ENCODE assay signal across 21 cellular contexts in the genomic region with DNA sequence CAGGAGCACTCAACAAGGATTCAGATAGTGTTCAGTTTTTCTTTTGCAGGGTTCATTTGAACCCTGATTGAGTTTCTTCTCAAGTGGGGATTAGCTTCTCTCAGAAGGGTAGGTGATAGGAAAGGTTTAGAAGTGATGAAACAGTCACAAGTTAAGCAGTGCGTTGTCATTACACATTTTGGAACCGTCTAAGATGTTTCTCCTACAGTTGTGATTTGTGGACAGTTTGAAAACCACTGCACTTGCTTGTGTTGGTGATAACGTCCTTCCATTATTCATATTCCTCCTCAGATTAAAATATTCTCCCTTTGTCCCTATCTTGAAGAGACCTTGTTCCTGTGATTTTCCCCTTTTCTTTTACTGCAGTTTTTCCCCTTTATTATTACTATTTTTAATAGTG. TPM values are rescaled to one million over a fixed set of nuclear protein-coding genes. Genes with fewer than 3 reads are reported as not detected.
DNase-seq lines count a peak whose midpoint lies in the region; ATAC-seq, FAIRE-seq and TF ChIP-seq lines count a peak whose summit lies in the region.
"Had no signal": no experiment of that assay in that cellular context is flagged by ENCODE, and none has a peak within 500 bp of the region (broad histone marks: within the 10 kb centered on the region; RNA-seq: fewer than 3 reads in every experiment).

No MANE protein-coding gene starts in this region.

- no peaks in the 10 kb centered on the region for H3K9me2 ChIP-seq in Karpas-422 (replicated peaks; ENCODE audit: insufficient read depth, low read length)

- H3K9me3 ChIP-seq in Karpas-422 (ENCODE audit: low read length), result no peaks in the 10 kb centered on the region
- no peaks in the 10 kb centered on the region for H3K9me3 ChIP-seq in K562 (replicated peaks; ENCODE audit: control insufficient read depth, insufficient read depth, low read depth, low read length)
- H3K9me3 ChIP-seq in osteoblast (ENCODE audit: low read depth, low read length), result no peaks in the 10 kb centered on the region
- H3K9me3 ChIP-seq: Caco-2 had no signal

- WGBS in K562 (ENCODE audit: insufficient coverage, low coverage, missing lambda C conversion rate), result 21% methylated on average over 3 of the region's 3 CpGs
- WGBS in mesendoderm (ENCODE audit: extremely low coverage, insufficient coverage, low lambda C conversion rate), result no CpG with 5 or more reads among the region's 3 CpGs

- H4K20me1 ChIP-seq in Karpas-422 (ENCODE audit: insufficient read depth, low read depth, low read length) (no peaks in the 10 kb centered on the region), K562 (replicated peaks; ENCODE audit: control insufficient read depth, insufficient read depth, low read length) (no peaks in the 10 kb centered on the region), osteoblast (ENCODE audit: insufficient read depth, low read length) (peaks cover 5% of the 10 kb centered on the region)

- POLR2A ChIA-PET in K562 (lab: Yijun Ruan, JAX), result interaction anchor here (0.7 to 4.7 kb wide), 3 partner anchors 8 to 284 kb away, joined by 3 to 71 read pairs (median 3); no protein-coding TSS in a partner anchor

- H3K4me1 Mint-ChIP-seq in activated T-cell treated with anti-CD3 and anti-CD28 coated beads, Interleukin-2, amount 50 U/mL, for 24 hours (ENCODE audit: low read depth), result peaks cover 66% of the 10 kb centered on the region

- TF ChIP-seq RAD21 in K562 (CRISPR knock-in tag; conservative IDR thresholded peaks at IDR 0.05 in 1 of 2, IDR thresholded peaks at IDR 0.05 in 1 of 2), result no peak

- H2AK5ac ChIP-seq in mesendoderm (ENCODE audit: low read length), result no peak overlapping the region

- H3K27me3 Mint-ChIP-seq in activated T-cell treated with anti-CD3 and anti-CD28 coated beads, Interleukin-2, amount 50 U/mL, for 24 hours, result no peaks in the 10 kb centered on the region
- H3K27me3 Mint-ChIP-seq: central memory CD8-positive, alpha-beta T cell; naive B cell had no signal

- H2BK5ac ChIP-seq in mesendoderm (ENCODE audit: low read length), result no peak overlapping the region

- no TSS peak for BruUV-seq in K562 (replicated peaks; lab: Mats Ljungman, UMichigan)

- H3K27me3 ChIP-seq in Karpas-422 (ENCODE audit: low read length) (no peaks in the 10 kb centered on the region), K562 (ENCODE audit: control insufficient read depth in 2 of 2, insufficient read depth in 2 of 2, low read length in 2 of 2) (no peaks in the 10 kb centered on the region), osteoblast (ENCODE audit: insufficient read depth, low read length) (no peaks in the 10 kb centered on the region), mesendoderm (ENCODE audit: insufficient read depth, low read length, poor library complexity) (no peaks in the 10 kb centered on the region)

- H3K79me2 ChIP-seq in Karpas-422 (ENCODE audit: low read length), result peaks cover 82% of the 10 kb centered on the region
- H3K79me2 ChIP-seq in K562 (ENCODE audit: control insufficient read depth, insufficient read depth, low read length), result peaks cover 76% of the 10 kb centered on the region
- peaks cover 60% of the 10 kb centered on the region for H3K79me2 ChIP-seq in osteoblast (ENCODE audit: insufficient read depth, low read length)
- H3K79me2 ChIP-seq in mesendoderm (ENCODE audit: control insufficient read depth, insufficient read depth, low read length), result peaks cover 22% of the 10 kb centered on the region

- TF ChIP-seq CTCF in K562 (IDR thresholded peaks at IDR 0.05 in 2 of 3, conservative IDR thresholded peaks at IDR 0.05 in 1 of 3; ENCODE audit: insufficient read depth in 2 of 3, low read depth in 1 of 3, low read length in 3 of 3) (no peak), osteoblast (IDR thresholded peaks at IDR 0.05; ENCODE audit: extremely low read depth, low read depth, low read length) (no peak)

- peak overlapping the region; percentile 33 for H3K27ac Mint-ChIP-seq in activated T-cell treated with anti-CD3 and anti-CD28 coated beads, Interleukin-2, amount 50 U/mL, for 24 hours

- H3K4me3 Mint-ChIP-seq in activated T-cell treated with anti-CD3 and anti-CD28 coated beads, Interleukin-2, amount 50 U/mL, for 24 hours, result peak overlapping the region; percentile 48
- H3K4me3 Mint-ChIP-seq: central memory CD8-positive, alpha-beta T cell had no signal

- ATAC-seq in K562 (no peak), GM18498 (IDR thresholded peaks at IDR 0.05; ENCODE audit: unreplicated experiment) (no peak)

- H3K79me1 ChIP-seq in mesendoderm (ENCODE audit: low read length), result peaks cover 6% of the 10 kb centered on the region

- intact Hi-C loops in K562 (cut with micrococcal nuclease), result loop anchor here (10.0 kb wide), 1 partner anchor 1020 kb away; a partner anchor contains a TSS

- H3K9me3 Mint-ChIP-seq in activated T-cell treated with anti-CD3 and anti-CD28 coated beads, Interleukin-2, amount 50 U/mL, for 24 hours, result peaks cover 3% of the 10 kb centered on the region
- H3K9me3 Mint-ChIP-seq: central memory CD8-positive, alpha-beta T cell had no signal

- H3K27ac ChIP-seq in Karpas-422 (ENCODE audit: low read length), result no peak overlapping the region
- no peak overlapping the region for H3K27ac ChIP-seq in K562 (ENCODE audit: extremely low read depth, low read depth, low read length)
- peak overlapping the region; percentile 100 for H3K27ac ChIP-seq in osteoblast (ENCODE audit: low read depth, low read length)
- no peak overlapping the region for H3K27ac ChIP-seq in mesendoderm (ENCODE audit: low read depth, low read length)

- H2AFZ ChIP-seq in Karpas-422 (ENCODE audit: low read length) (no peak overlapping the region), K562 (ENCODE audit: low read depth, low read length) (no peak overlapping the region), osteoblast (ENCODE audit: low read length) (no peak overlapping the region)

- no peak for TF ChIP-seq EP300 in K562 (IDR thresholded peaks at IDR 0.05; ENCODE audit: low read length)

- H3K36me3 Mint-ChIP-seq in activated T-cell treated with anti-CD3 and anti-CD28 coated beads, Interleukin-2, amount 50 U/mL, for 24 hours (ENCODE audit: low read depth), result peaks cover 44% of the 10 kb centered on the region

- H3K4me3 ChIP-seq in Karpas-422 (ENCODE audit: low read length) (no peak overlapping the region), K562 (no peak overlapping the region), osteoblast (ENCODE audit: insufficient read depth, low read length) (no peak overlapping the region), mesendoderm (ENCODE audit: low read length) (no peak overlapping the region)

- CTCF ChIA-PET in K562 (lab: Yijun Ruan, JAX; ENCODE audit: low intra/inter-chr PET ratio), result no interaction called here

- H3K4me1 ChIP-seq in Karpas-422 (ENCODE audit: low read length) (peaks cover 41% of the 10 kb centered on the region), K562 (replicated peaks in 1 of 2; ENCODE audit: control insufficient read depth in 2 of 2, insufficient read depth in 2 of 2, low read length in 2 of 2) (peaks cover 19 to 20% of the 10 kb centered on the region in 2 experiments), osteoblast (ENCODE audit: insufficient read depth, low read length) (peaks cover 50% of the 10 kb centered on the region), mesendoderm (ENCODE audit: control insufficient read depth, low read depth, low read length) (peaks cover 2% of the 10 kb centered on the region)

- DNase-seq in activated T-cell treated with anti-CD3 and anti-CD28 coated beads, Interleukin-2, amount 50 U/mL, for 24 hours, result no peak
- no peak for DNase-seq in activated T-cell treated with anti-CD3 and anti-CD28 coated beads, Interleukin-2, amount 50 U/mL, for 1 hour
- no peak for DNase-seq in Karpas-422
- DNase-seq in K562 (ENCODE audit: extremely low read depth in 1 of 4, low spot score in 3 of 4), result peak in 1 of 4 experiments; percentile 28
- DNase-seq in osteoblast (ENCODE audit: insufficient read length, low spot score, missing footprints), result no peak
- no peak for DNase-seq in mesendoderm
- no peak for DNase-seq in cerebellar nuclear complex (lab: John Stamatoyannopoulos, UW)
- DNase-seq: 8988T; activated effector memory CD4-positive, alpha-beta T cell treated with anti-CD3 and anti-CD28 coated beads, Interleukin-2, amount 50 U/mL, for 16 hours; amygdala; Caco-2; HCEC 1CT; naive B cell; NCI-H510A; NK-92 treated with Interleukin-12 subunit alpha and Interleukin-12 subunit beta, amount 100 ng/mL, for 24 hours; small intestine had no signal

- no peak overlapping the region for H3K23ac ChIP-seq in mesendoderm (ENCODE audit: low read length)

- H4K5ac ChIP-seq in mesendoderm (ENCODE audit: low read length), result no peak overlapping the region

- no peak for TF ChIP-seq POLR2A in K562 (conservative IDR thresholded peaks at IDR 0.05)

- H2BK15ac ChIP-seq in mesendoderm (replicated peaks; ENCODE audit: low read depth), result no peak overlapping the region

- FAIRE-seq in K562 (lab: Jason Lieb, UNC), result no peak
- FAIRE-seq: frontal cortex, HTR-8/SVneo, small intestine, TTC549 had no signal

- H3K18ac ChIP-seq in mesendoderm (ENCODE audit: low read length), result no peak overlapping the region

- H3K9ac ChIP-seq in Karpas-422 (ENCODE audit: low read length) (no peak overlapping the region), K562 (ENCODE audit: insufficient read depth in 1 of 2, low read depth in 2 of 2, low read length in 2 of 2) (no peak overlapping the region), mesendoderm (ENCODE audit: low read length) (no peak overlapping the region)

- H3K4me2 ChIP-seq in Karpas-422 (ENCODE audit: low read depth, low read length, poor library complexity, severe bottlenecking) (peak overlapping the region; percentile 90), K562 (ENCODE audit: insufficient read depth, low read length) (no peak overlapping the region), osteoblast (ENCODE audit: insufficient read depth, low read length) (peak overlapping the region; percentile 95), mesendoderm (ENCODE audit: low read length) (no peak overlapping the region)

- H2BK120ac ChIP-seq in mesendoderm (ENCODE audit: low read depth, low read length), result no peak overlapping the region

- no peak overlapping the region for H3K56ac ChIP-seq in mesendoderm (ENCODE audit: low read length)

- H3K4ac ChIP-seq in mesendoderm (ENCODE audit: low read depth, low read length), result no peak overlapping the region

- in situ Hi-C loops in K562 (cut with MboI), result no loop called here

- peaks cover 5% of the 10 kb centered on the region for H3K9me1 ChIP-seq in K562 (ENCODE audit: control insufficient read depth, insufficient read depth, low read length)

- peaks cover 12% of the 10 kb centered on the region; the same call in 1 of the 2 replicates for H3K36me3 ChIP-seq in Karpas-422 (ENCODE audit: insufficient read depth, low read length)
- H3K36me3 ChIP-seq in K562 (ENCODE audit: control insufficient read depth, insufficient read depth, low read length), result peaks cover 13% of the 10 kb centered on the region
- no peaks in the 10 kb centered on the region for H3K36me3 ChIP-seq in osteoblast (ENCODE audit: insufficient read depth, low read length)
- no peaks in the 10 kb centered on the region for H3K36me3 ChIP-seq in mesendoderm (ENCODE audit: control insufficient read depth, insufficient read depth, low read length)

- no peak overlapping the region for H4K8ac ChIP-seq in mesendoderm (ENCODE audit: low read depth, low read length)

RNA-seq across cellular contexts. Expression of a gene that starts 2.8 kb away (rescaled TPM):
- 12.5 and 30.4 TPM in 2 replicates for total RNA-seq in Karpas-422 (2014; rRNA removed; shearing (Covaris generic); ENCODE audit: low replicate concordance)
- total RNA-seq in K562 (2011; cell fraction: chromatin; rRNA removed; ENCODE audit: low replicate concordance), result 23.9 and 54.4 TPM in 2 replicates
- total RNA-seq in K562 (2011; cell fraction: nucleolus; rRNA removed), result 18.5 and 19.9 TPM in 2 replicates
- total RNA-seq in K562 (2011; cell fraction: nucleoplasm; rRNA removed), result 44.6 and 66.5 TPM in 2 replicates
- 10.6 and 18.5 TPM in 2 replicates for total RNA-seq in K562 (2014; rRNA removed)
- 47.8 and 54.0 TPM in 2 replicates for total RNA-seq in K562 (2014; rRNA removed; fragmentation: Illumina TruSeq; extraction: Trizol)
- total RNA-seq in K562 (2015; rRNA removed; fragmentation: Illumina TruSeq; extraction: Trizol), result 35.1 and 36.5 TPM in 2 replicates
- 56.8 and 59.8 TPM in 2 replicates for total RNA-seq in K562 (2021)
- 58.4 and 66.1 TPM in 2 replicates for polyA plus RNA-seq in K562 (2011; rRNA removed)
- 16.5 and 48.0 TPM in 2 replicates for polyA plus RNA-seq in K562 (2011; cell fraction: cytosol; rRNA removed)
- polyA plus RNA-seq in K562 (2011; cell fraction: nucleus; rRNA removed), result 17.4 and 32.2 TPM in 2 replicates
- polyA plus RNA-seq in K562 (2012), result 66.4 and 79.0 TPM in 2 replicates
- 57.9 and 67.7 TPM in 2 replicates for polyA plus RNA-seq in K562 (2014; fragmentation: Illumina TruSeq; extraction: Trizol)
- polyA plus RNA-seq in K562 (2014; fragmentation: Nextera tagmentation; extraction: Ambion mirVana), result 100 to 1,000 TPM; 175 to 249 TPM
- polyA plus RNA-seq in K562 (2014; rRNA removed), result 41.5 and 53.9 TPM in 2 replicates
- 35.3 and 55.2 TPM in 2 replicates for polyA minus RNA-seq in K562 (2011; rRNA and poly(A)+ RNA removed)
- 21.3 and 22.6 TPM in 2 replicates for polyA minus RNA-seq in K562 (2011; cell fraction: cytosol; rRNA and poly(A)+ RNA removed)
- 18.3 and 36.7 TPM in 2 replicates for polyA minus RNA-seq in K562 (2011; cell fraction: nucleus; rRNA and poly(A)+ RNA removed)
- total RNA-seq in osteoblast, result 18.8 and 21.5 TPM in 2 replicates
- 36.7 TPM for polyA plus RNA-seq in mesendoderm (2013, experiment 1 of 2)
- 36.6 TPM for polyA plus RNA-seq in mesendoderm (2013, experiment 2 of 2)

Comparison
In these comparisons a context has a peak if more than half of its experiments do, and no peak if none do; other contexts are left out.
1. H3K4me2 ChIP-seq: peak in Karpas-422 (single experiment) and osteoblast (single experiment); none in K562 (single experiment) and mesendoderm (single experiment).